Comparison of ENCODE assay signal across 1 cellular context in the genomic region with DNA sequence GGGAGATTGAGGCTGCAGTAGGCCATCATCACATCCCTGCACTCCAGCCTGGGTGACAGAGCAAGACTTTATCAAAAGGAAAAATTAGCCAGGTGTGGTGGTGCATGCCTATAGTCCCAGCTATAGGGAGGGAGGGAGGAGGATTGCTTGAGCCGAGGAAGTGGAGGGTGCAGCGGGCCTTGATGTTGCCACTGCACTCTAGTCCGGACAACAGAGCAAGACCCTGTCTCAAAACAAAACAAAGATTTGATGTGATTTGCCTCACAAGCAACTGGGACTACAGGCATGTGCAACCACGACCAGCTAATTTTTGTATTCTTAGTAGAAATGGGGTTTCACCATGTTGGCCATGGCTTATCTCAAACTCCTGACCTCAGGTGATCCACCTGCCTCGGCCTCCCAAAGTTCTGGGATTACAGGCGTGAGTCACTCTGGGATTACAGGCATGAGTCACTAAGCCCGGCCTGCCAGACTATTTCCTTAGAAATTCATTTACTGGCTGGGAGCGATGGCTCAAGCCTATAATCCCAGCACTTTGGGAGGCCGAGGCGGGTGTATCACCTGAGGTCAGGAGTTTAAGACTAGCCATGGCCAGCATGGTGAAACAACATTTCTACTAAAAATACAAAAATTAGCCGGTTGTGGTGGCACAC.
TF ChIP-seq lines count a peak whose summit lies in the region.

No MANE protein-coding gene starts in this region.

TF ChIP-seq in H1, 55 proteins besides CTCF, POLR2A, EP300 and RAD21:
- TF ChIP-seq GABPA (IDR thresholded peaks at IDR 0.05; ENCODE audit: borderline replicate concordance, insufficient read depth, low read length): no peak
- TF ChIP-seq PHF8 (conservative IDR thresholded peaks at IDR 0.05; ENCODE audit: low read depth, low read length): no peak
- TF ChIP-seq SP4 (IDR thresholded peaks at IDR 0.05; ENCODE audit: low read length): no peak
- TF ChIP-seq EZH2 (IDR thresholded peaks at IDR 0.05; ENCODE audit: low read depth, low read length, severe bottlenecking): no peak
- no peak for TF ChIP-seq RNF2 (IDR thresholded peaks at IDR 0.05; ENCODE audit: borderline replicate concordance, low read depth, low read length, missing control alignments, poor library complexity, severe bottlenecking)
- no peak for TF ChIP-seq BCL11A (IDR thresholded peaks at IDR 0.05; ENCODE audit: low read depth in 2 of 2, low read length in 2 of 2)
- TF ChIP-seq, protein P1, sequence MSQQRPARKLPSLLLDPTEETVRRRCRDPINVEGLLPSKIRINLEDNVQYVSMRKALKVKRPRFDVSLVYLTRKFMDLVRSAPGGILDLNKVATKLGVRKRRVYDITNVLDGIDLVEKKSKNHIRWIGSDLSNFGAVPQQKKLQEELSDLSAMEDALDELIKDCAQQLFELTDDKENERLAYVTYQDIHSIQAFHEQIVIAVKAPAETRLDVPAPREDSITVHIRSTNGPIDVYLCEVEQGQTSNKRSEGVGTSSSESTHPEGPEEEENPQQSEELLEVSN (IDR thresholded peaks at IDR 0.05): no peak
- no peak for TF ChIP-seq SP2 (IDR thresholded peaks at IDR 0.05; ENCODE audit: low read length)
- TF ChIP-seq FOSL1 (IDR thresholded peaks at IDR 0.05; ENCODE audit: insufficient read depth, low read depth, low read length): no peak
- no peak for TF ChIP-seq MAFK (IDR thresholded peaks at IDR 0.05; ENCODE audit: low read depth, low read length)
- TF ChIP-seq POLR2AphosphoS5 (IDR thresholded peaks at IDR 0.05; ENCODE audit: low read depth, low read length): no peak
- TF ChIP-seq, protein P2, sequence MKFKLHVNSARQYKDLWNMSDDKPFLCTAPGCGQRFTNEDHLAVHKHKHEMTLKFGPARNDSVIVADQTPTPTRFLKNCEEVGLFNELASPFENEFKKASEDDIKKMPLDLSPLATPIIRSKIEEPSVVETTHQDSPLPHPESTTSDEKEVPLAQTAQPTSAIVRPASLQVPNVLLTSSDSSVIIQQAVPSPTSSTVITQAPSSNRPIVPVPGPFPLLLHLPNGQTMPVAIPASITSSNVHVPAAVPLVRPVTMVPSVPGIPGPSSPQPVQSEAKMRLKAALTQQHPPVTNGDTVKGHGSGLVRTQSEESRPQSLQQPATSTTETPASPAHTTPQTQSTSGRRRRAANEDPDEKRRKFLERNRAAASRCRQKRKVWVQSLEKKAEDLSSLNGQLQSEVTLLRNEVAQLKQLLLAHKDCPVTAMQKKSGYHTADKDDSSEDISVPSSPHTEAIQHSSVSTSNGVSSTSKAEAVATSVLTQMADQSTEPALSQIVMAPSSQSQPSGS (IDR thresholded peaks at IDR 0.05; ENCODE audit: low read length): no peak
- no peak for TF ChIP-seq KDM5A (IDR thresholded peaks at IDR 0.05; ENCODE audit: low read length)
- TF ChIP-seq CEBPB (IDR thresholded peaks at IDR 0.05; ENCODE audit: low read depth, low read length): no peak
